In the genomic region with DNA sequence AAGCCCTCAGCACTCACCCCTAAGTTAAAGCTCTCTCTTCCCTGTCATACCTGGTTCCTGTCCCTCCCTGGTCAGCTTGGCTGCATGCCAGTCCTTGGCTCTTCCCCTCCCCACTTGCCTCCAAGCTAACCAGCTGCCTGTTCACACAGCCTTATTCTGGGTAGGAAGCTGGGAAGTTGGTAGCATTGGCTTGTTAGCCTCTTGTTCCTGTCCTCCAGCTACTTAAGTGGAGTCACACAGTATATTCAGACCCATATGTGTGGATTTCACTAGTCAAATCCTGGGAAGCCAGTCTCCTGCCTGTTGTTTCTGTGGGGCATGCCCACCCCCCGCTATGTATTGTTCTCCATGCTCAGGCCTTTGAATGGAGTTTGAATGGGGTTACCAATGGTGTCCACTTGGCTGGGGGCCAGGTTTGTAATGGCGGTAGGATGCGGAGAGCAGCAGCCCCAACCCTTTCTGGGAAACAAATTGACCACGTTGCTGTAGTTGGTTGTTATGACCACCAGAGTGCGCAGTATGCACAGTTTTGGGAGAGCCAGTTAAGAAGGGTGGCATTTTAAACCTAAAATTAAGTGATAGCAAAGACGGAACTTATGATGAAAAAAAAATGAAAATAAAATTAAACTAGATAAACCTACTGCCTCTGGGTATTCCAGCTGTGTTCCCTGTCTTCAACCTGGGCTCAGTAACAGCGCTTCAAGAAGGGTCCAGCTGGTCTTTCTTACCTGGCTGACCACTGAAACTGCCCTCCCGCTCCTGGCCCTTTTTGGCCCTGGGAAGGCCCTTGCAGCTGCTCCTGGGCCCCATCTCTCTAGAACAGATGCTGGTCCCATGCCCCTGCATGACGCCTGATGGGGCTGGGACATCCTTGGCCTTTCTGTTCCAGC, we compare ENCODE assay signal across 8 cellular contexts. TPM values are rescaled to one million over a fixed set of nuclear protein-coding genes. Genes with fewer than 3 reads are reported as not detected.
DNase-seq lines count a peak whose midpoint lies in the region; ATAC-seq and TF ChIP-seq lines count a peak whose summit lies in the region.

No MANE protein-coding gene starts in this region.

- H3K4me1 Mint-ChIP-seq in activated T-cell treated with anti-CD3 and anti-CD28 coated beads, Interleukin-2, amount 50 U/mL, for 4 hours (ENCODE audit: low read depth) = peaks cover 9% of the 10 kb centered on the region

- no peaks in the 10 kb centered on the region for H3K27me3 Mint-ChIP-seq in activated T-cell treated with anti-CD3 and anti-CD28 coated beads, Interleukin-2, amount 50 U/mL, for 4 hours (ENCODE audit: low read depth)

- H3K4me1 ChIP-seq in Peyer's patch (peaks cover 0 to 24% (median 0%) of the 10 kb centered on the region in 4 donors), neuron (ENCODE audit: insufficient read depth, low read length) (peaks cover 4% of the 10 kb centered on the region), suprapubic skin (peaks cover 6% of the 10 kb centered on the region)

- no peaks in the 10 kb centered on the region for H3K9me3 Mint-ChIP-seq in activated T-cell treated with anti-CD3 and anti-CD28 coated beads, Interleukin-2, amount 50 U/mL, for 4 hours

- 23% methylated on average over 9 of the region's 9 CpGs for WGBS in suprapubic skin

- H3K4me3 ChIP-seq in Peyer's patch (no peak overlapping the region), fibroblast of pulmonary artery (replicated peaks; ENCODE audit: low read depth, low read length) (no peak overlapping the region), neuron (ENCODE audit: low read length) (no peak overlapping the region), suprapubic skin (no peak overlapping the region)

- no peaks in the 10 kb centered on the region for H3K27me3 ChIP-seq in Peyer's patch
- peaks cover 3% of the 10 kb centered on the region for H3K27me3 ChIP-seq in neuron (ENCODE audit: insufficient read depth, low read length)
- no peaks in the 10 kb centered on the region for H3K27me3 ChIP-seq in suprapubic skin

- peak overlapping the region; percentile 29 for H2AFZ ChIP-seq in neuron (ENCODE audit: low read depth, low read length)

- ATAC-seq in activated T-cell treated with anti-CD3 and anti-CD28 coated beads, Interleukin-2, amount 50 U/mL, for 4 hours = peak; percentile 83
- no peak for ATAC-seq in GM19455 (IDR thresholded peaks at IDR 0.05; ENCODE audit: unreplicated experiment)

- H3K36me3 Mint-ChIP-seq in activated T-cell treated with anti-CD3 and anti-CD28 coated beads, Interleukin-2, amount 50 U/mL, for 4 hours (ENCODE audit: insufficient read depth) = no peaks in the 10 kb centered on the region

- peak overlapping the region in 1 of 4 donors; percentile 25 for H3K27ac ChIP-seq in Peyer's patch
- no peak overlapping the region for H3K27ac ChIP-seq in suprapubic skin

- no peak overlapping the region for H3K4me3 Mint-ChIP-seq in activated T-cell treated with anti-CD3 and anti-CD28 coated beads, Interleukin-2, amount 50 U/mL, for 4 hours

- H3K9me3 ChIP-seq in Peyer's patch = no peaks in the 10 kb centered on the region
- no peaks in the 10 kb centered on the region for H3K9me3 ChIP-seq in neuron (ENCODE audit: low read length)
- no peaks in the 10 kb centered on the region for H3K9me3 ChIP-seq in suprapubic skin

- TF ChIP-seq EP300 in suprapubic skin (IDR thresholded peaks at IDR 0.05) = no peak

- DNase-seq in GM04504 (ENCODE audit: low read depth) = peak; percentile 40
- DNase-seq in Kasumi-1 (lab: John Stamatoyannopoulos, UW) = peak; percentile 89 to 92
- peak; percentile 53 to 83 (median 70) for DNase-seq in Peyer's patch
- DNase-seq in activated T-cell treated with anti-CD3 and anti-CD28 coated beads, Interleukin-2, amount 50 U/mL, for 4 hours = peak; percentile 57
- peak; percentile 88 for DNase-seq in fibroblast of pulmonary artery (ENCODE audit: low read depth)
- peak in 1 of 2 donors; percentile 84 for DNase-seq in suprapubic skin (ENCODE audit: low spot score in 2 of 2)

- TF ChIP-seq POLR2A in Peyer's patch (IDR thresholded peaks at IDR 0.05) (no peak), suprapubic skin (IDR thresholded peaks at IDR 0.05) (no peak)

- TF ChIP-seq CTCF in Peyer's patch (IDR thresholded peaks at IDR 0.05) (peak; percentile 69 to 84 (median 78)), fibroblast of pulmonary artery (IDR thresholded peaks at IDR 0.05; ENCODE audit: low read length, missing control alignments) (peak; percentile 80), suprapubic skin (IDR thresholded peaks at IDR 0.05) (peak; percentile 61 to 77)

- H3K36me3 ChIP-seq in Peyer's patch = no peaks in the 10 kb centered on the region
- no peaks in the 10 kb centered on the region for H3K36me3 ChIP-seq in neuron (ENCODE audit: insufficient read depth, low read length)
- H3K36me3 ChIP-seq in suprapubic skin = no peaks in the 10 kb centered on the region

RNA-seq across cellular contexts. Expression of a gene that starts 10.7 kb away (rescaled TPM):
- total RNA-seq in Peyer's patch = 1,000 to 10,000 TPM in 1 of 4 donors, 100 to 1,000 TPM in 3; 505 to 1,121 (median 614) TPM
- total RNA-seq in activated T-cell treated with anti-CD3 and anti-CD28 coated beads, Interleukin-2, amount 50 U/mL, for 4 hours = 1,000 to 10,000 TPM; 4,010 to 4,371 (median 4,184) TPM
- total RNA-seq in suprapubic skin = 1,000 to 10,000 TPM in 3 of 4 donors, 100 to 1,000 TPM in 1; 851 to 2,162 (median 1,899) TPM

RNA-seq across cellular contexts. Expression of a gene that starts 37.2 kb away (rescaled TPM):
- total RNA-seq in Peyer's patch (100 to 1,000 TPM in 2 of 4 donors, 10 to 100 TPM in 2; 45.4 to 136 (median 90.6) TPM), suprapubic skin (10 to 100 TPM; 24.8 to 57.2 (median 38.4) TPM)
- 10 to 100 TPM; 16.7 to 25.1 (median 18.8) TPM for total RNA-seq in activated T-cell treated with anti-CD3 and anti-CD28 coated beads, Interleukin-2, amount 50 U/mL, for 4 hours

RNA-seq across cellular contexts. Expression of a gene that starts 44.4 kb away (rescaled TPM):
- total RNA-seq in Peyer's patch (1 to 10 TPM in 1 of 4 donors, not detected in 3; 1.6 TPM), suprapubic skin (1 to 10 TPM in 3 of 4 donors, under 1 TPM in 1; 0.97 to 5.1 (median 2.1) TPM)
- 1 to 10 TPM in 2 of 3 donors, under 1 TPM in 1; 0.98 to 1.5 (median 1.3) TPM for total RNA-seq in activated T-cell treated with anti-CD3 and anti-CD28 coated beads, Interleukin-2, amount 50 U/mL, for 4 hours
